Comparison of ENCODE assay signal across 25 cellular contexts in genomic region chr1:189811960-189812359, GRCh38.
DNase-seq lines count a peak whose midpoint lies in the region; ATAC-seq, FAIRE-seq and TF ChIP-seq lines count a peak whose summit lies in the region.
"Had no signal": no experiment of that assay in that cellular context is flagged by ENCODE, and none has a peak within 500 bp of the region (broad histone marks: within the 10 kb centered on the region; RNA-seq: fewer than 3 reads in every experiment).

No MANE protein-coding gene starts in this region.

- no peak for ATAC-seq in pancreas
- no peak for ATAC-seq in GM21825 (IDR thresholded peaks at IDR 0.05; ENCODE audit: unreplicated experiment)
- ATAC-seq: A549; CD8-positive, alpha-beta T cell; GM12878 had no signal

- H3K4me1 ChIP-seq in kidney (ENCODE audit: control insufficient read depth in 1 of 2, insufficient read depth in 1 of 2, low read depth in 1 of 2, low read length in 2 of 2) (no peaks in the 10 kb centered on the region), pancreas (no peaks in the 10 kb centered on the region)
- H3K4me1 ChIP-seq: A549; BLaER1 treated with 17β-estradiol and CSF1 and Interleukin-3, amounts not matched to agents 10 nM and 100 nM; Caco-2 had no signal

- intact Hi-C loops in kidney (cut with DNase I) = no loop called here
- intact Hi-C loops in pancreas (cut with DNase I) = no loop called here

- H3K27ac ChIP-seq in kidney (ENCODE audit: low read depth in 2 of 2, low read length in 2 of 2) = no peak overlapping the region
- H3K27ac ChIP-seq in pancreas = no peak overlapping the region
- H3K27ac ChIP-seq: 22Rv1; A549; BLaER1 treated with 17β-estradiol and CSF1 and Interleukin-3, amounts not matched to agents 10 nM and 100 nM; C4-2B had no signal

- FAIRE-seq in D721Med (lab: Jason Lieb, UNC) = peak; percentile 73
- peak; percentile 21 for FAIRE-seq in kidney (lab: Jason Lieb, UNC)
- peak; percentile 41 for FAIRE-seq in pancreas (lab: Jason Lieb, UNC)
- FAIRE-seq: A549, GM12878, GM12892, GM18507, GM19239 had no signal

- H3K27me3 ChIP-seq in pancreas = no peaks in the 10 kb centered on the region
- H3K27me3 ChIP-seq: BLaER1 treated with 17β-estradiol and CSF1 and Interleukin-3, amounts not matched to agents 10 nM and 100 nM had no signal

- H3K9ac ChIP-seq in kidney (ENCODE audit: low read length in 2 of 2) = no peak overlapping the region
- H3K9ac ChIP-seq: BLaER1 treated with 17β-estradiol and CSF1 and Interleukin-3, amounts not matched to agents 10 nM and 100 nM had no signal

- no peaks in the 10 kb centered on the region for H3K9me3 ChIP-seq in kidney (ENCODE audit: control insufficient read depth in 1 of 2, low read length in 2 of 2)
- H3K9me3 ChIP-seq in pancreas = no peaks in the 10 kb centered on the region
- H3K9me3 ChIP-seq: A549; BLaER1 treated with 17β-estradiol and CSF1 and Interleukin-3, amounts not matched to agents 10 nM and 100 nM; Caco-2 had no signal

- TF ChIP-seq CTCF in D721Med (IDR thresholded peaks at IDR 0.05; ENCODE audit: insufficient read depth, missing control alignments) (no peak), kidney (IDR thresholded peaks at IDR 0.05; ENCODE audit: borderline replicate concordance, extremely low read depth, insufficient read depth) (no peak), pancreas (IDR thresholded peaks at IDR 0.05) (no peak)

- WGBS in pancreas, 2 donors = 50 to 71% methylated on average over 2 of the region's 2 CpGs

- H3K4me3 ChIP-seq in kidney (ENCODE audit: low read length in 2 of 2) (no peak overlapping the region), pancreas (no peak overlapping the region)
- H3K4me3 ChIP-seq: A549; BLaER1 treated with 17β-estradiol and CSF1 and Interleukin-3, amounts not matched to agents 10 nM and 100 nM; GM12878 had no signal

- H3K36me3 ChIP-seq in kidney (ENCODE audit: control insufficient read depth in 1 of 2, insufficient read depth in 2 of 2, low read length in 2 of 2) = no peaks in the 10 kb centered on the region
- no peaks in the 10 kb centered on the region for H3K36me3 ChIP-seq in pancreas
- H3K36me3 ChIP-seq: BLaER1 treated with 17β-estradiol and CSF1 and Interleukin-3, amounts not matched to agents 10 nM and 100 nM had no signal

- DNase-seq in D721Med (ENCODE audit: insufficient read length, low spot score) (no peak), kidney (no peak), pancreas (no peak), middle frontal gyrus (ENCODE audit: extremely low spot score, low spot score) (no peak)
- DNase-seq: AML-193; Caco-2; Calu3; CD4-positive, alpha-beta T cell; CD8-positive, alpha-beta T cell; DMS 273 treated with DMSO at 0.1 percent for 48 hours; DMS153; DMS53; DMS79; DND-41; EL; GDM1 had no signal
